ENCODE assay signal across 10 cellular contexts in the genomic region with DNA sequence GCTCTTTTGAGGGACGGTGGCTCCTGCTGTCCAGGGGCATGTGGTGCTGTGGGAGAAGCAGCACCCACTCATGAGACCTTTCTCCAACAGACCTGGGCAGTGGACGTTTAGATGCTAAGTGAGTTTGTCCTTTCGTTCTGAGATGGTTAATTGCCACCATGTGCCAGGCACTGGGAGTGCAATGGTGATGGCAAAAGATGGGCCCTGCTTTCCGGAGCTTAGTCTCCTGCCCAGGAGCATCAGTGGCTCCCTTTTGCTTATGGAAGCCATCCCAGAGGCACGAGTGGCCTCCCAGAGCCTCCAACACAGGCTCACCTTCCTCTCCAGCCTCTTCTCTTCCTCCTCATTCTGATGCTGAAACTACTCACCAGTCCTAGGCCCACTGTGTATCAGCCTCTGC. TPM values are rescaled to one million over a fixed set of nuclear protein-coding genes. Genes with fewer than 3 reads are reported as not detected.
A peak's percentile ranks its signal among the peaks of the same experiment; 100 is the strongest.
DNase-seq lines count a peak whose midpoint lies in the region; ATAC-seq, FAIRE-seq and TF ChIP-seq lines count a peak whose summit lies in the region.
"Had no signal": no experiment of that assay in that cellular context is flagged by ENCODE, and none has a peak within 500 bp of the region (broad histone marks: within the 10 kb centered on the region; RNA-seq: fewer than 3 reads in every experiment).

No MANE protein-coding gene starts in this region.

- FAIRE-seq in GM12891 (lab: Jason Lieb, UNC): peak; percentile 5
- no peak for FAIRE-seq in small intestine (lab: Jason Lieb, UNC)

- H3K27me3 Mint-ChIP-seq in activated naive CD8-positive, alpha-beta T cell treated with anti-CD3 and anti-CD28 coated beads for 36 hours: no peaks in the 10 kb centered on the region
- H3K27me3 Mint-ChIP-seq in nephron progenitor cell (ENCODE audit: low read depth, poor library complexity): peaks cover 7% of the 10 kb centered on the region

- H3K4me3 Mint-ChIP-seq in activated naive CD8-positive, alpha-beta T cell treated with anti-CD3 and anti-CD28 coated beads for 36 hours: peak overlapping the region; percentile 53
- no peak overlapping the region for H3K4me3 Mint-ChIP-seq in nephron progenitor cell

- H3K9me3 Mint-ChIP-seq in activated naive CD8-positive, alpha-beta T cell treated with anti-CD3 and anti-CD28 coated beads for 36 hours: no peaks in the 10 kb centered on the region
- no peaks in the 10 kb centered on the region for H3K9me3 Mint-ChIP-seq in nephron progenitor cell

- no peaks in the 10 kb centered on the region for H3K27me3 ChIP-seq in BLaER1 treated with 17β-estradiol and CSF1 and Interleukin-3, amounts not matched to agents 10 nM and 100 nM
- no peaks in the 10 kb centered on the region for H3K27me3 ChIP-seq in small intestine (ENCODE audit: control insufficient read depth in 2 of 2, insufficient read depth in 2 of 2, low read length in 2 of 2)
- H3K27me3 ChIP-seq: SJSA1 had no signal

- peaks cover 95 to 99% (median 97%) of the 10 kb centered on the region in 10 experiments for H3K4me1 ChIP-seq in BLaER1 treated with 17β-estradiol and CSF1 and Interleukin-3, amounts not matched to agents 10 nM and 100 nM
- H3K4me1 ChIP-seq in small intestine (ENCODE audit: control insufficient read depth in 2 of 2, insufficient read depth in 1 of 2, low read depth in 1 of 2, low read length in 1 of 2): peaks cover 0 to 3% of the 10 kb centered on the region in 2 donors

- H3K27ac Mint-ChIP-seq in activated naive CD8-positive, alpha-beta T cell treated with anti-CD3 and anti-CD28 coated beads for 36 hours: peak overlapping the region; percentile 92
- peak overlapping the region; percentile 91 for H3K27ac Mint-ChIP-seq in nephron progenitor cell

- peak overlapping the region; percentile 72 to 91 (median 80) for H3K9ac ChIP-seq in BLaER1 treated with 17β-estradiol and CSF1 and Interleukin-3, amounts not matched to agents 10 nM and 100 nM

- H3K9me3 ChIP-seq in BLaER1 treated with 17β-estradiol and CSF1 and Interleukin-3, amounts not matched to agents 10 nM and 100 nM (replicated peaks in 1 of 11): no peaks in the 10 kb centered on the region
- no peaks in the 10 kb centered on the region for H3K9me3 ChIP-seq in small intestine (ENCODE audit: control insufficient read depth, low read depth)
- H3K9me3 ChIP-seq: SJSA1 had no signal

- peak overlapping the region; percentile 84 to 100 (median 96) for H3K4me2 ChIP-seq in BLaER1 treated with 17β-estradiol and CSF1 and Interleukin-3, amounts not matched to agents 10 nM and 100 nM

- DNase-seq in GM12891 (ENCODE audit: insufficient read length, low spot score) (no peak), nephron progenitor cell (no peak), small intestine (no peak), DMS53 (lab: John Stamatoyannopoulos, UW) (no peak), UCSD-AML1 (lab: John Stamatoyannopoulos, UW; ENCODE audit: unreplicated experiment) (no peak)
- no peak for DNase-seq in activated naive CD8-positive, alpha-beta T cell treated with anti-CD3 and anti-CD28 coated beads for 36 hours
- DNase-seq: NCI-H510A treated with DMSO at 0.1 percent for 48 hours had no signal

- peak overlapping the region; percentile 42 to 66 (median 60); a peak in 17 of 20 replicates for H3K4me3 ChIP-seq in BLaER1 treated with 17β-estradiol and CSF1 and Interleukin-3, amounts not matched to agents 10 nM and 100 nM
- no peak overlapping the region for H3K4me3 ChIP-seq in small intestine (ENCODE audit: low read depth in 1 of 2, low read length in 2 of 2)
- H3K4me3 ChIP-seq: SJSA1 had no signal

- peaks cover 6% of the 10 kb centered on the region for H3K36me3 Mint-ChIP-seq in activated naive CD8-positive, alpha-beta T cell treated with anti-CD3 and anti-CD28 coated beads for 36 hours
- no peaks in the 10 kb centered on the region for H3K36me3 Mint-ChIP-seq in nephron progenitor cell (ENCODE audit: low read depth)

- peaks cover 18% of the 10 kb centered on the region for H3K4me1 Mint-ChIP-seq in activated naive CD8-positive, alpha-beta T cell treated with anti-CD3 and anti-CD28 coated beads for 36 hours
- peaks cover 36% of the 10 kb centered on the region for H3K4me1 Mint-ChIP-seq in nephron progenitor cell

- no peak for TF ChIP-seq POLR2A in GM12891 (IDR thresholded peaks at IDR 0.05; ENCODE audit: low read depth, low read length)

- TF ChIP-seq CTCF in nephron progenitor cell (IDR thresholded peaks at IDR 0.05): no peak

- no peaks in the 10 kb centered on the region for H4K20me1 ChIP-seq in BLaER1 treated with 17β-estradiol and CSF1 and Interleukin-3, amounts not matched to agents 10 nM and 100 nM

- WGBS in small intestine, 3 donors: 81 to 85% (median 84%) methylated on average over 5 of the region's 5 CpGs

- peak overlapping the region; percentile 79 to 98 (median 87) for H3K27ac ChIP-seq in BLaER1 treated with 17β-estradiol and CSF1 and Interleukin-3, amounts not matched to agents 10 nM and 100 nM
- peak overlapping the region in 1 of 2 donors; percentile 66 for H3K27ac ChIP-seq in small intestine (ENCODE audit: low read depth in 1 of 2, low read length in 1 of 2)
- H3K27ac ChIP-seq: SJSA1 had no signal

- H3K36me3 ChIP-seq in BLaER1 treated with 17β-estradiol and CSF1 and Interleukin-3, amounts not matched to agents 10 nM and 100 nM: peaks cover 0 to 34% (median 8%) of the 10 kb centered on the region in 11 experiments; a peak in 15 of 22 replicates
- peaks cover 0 to 4% of the 10 kb centered on the region in 2 donors for H3K36me3 ChIP-seq in small intestine (ENCODE audit: control insufficient read depth in 2 of 2, insufficient read depth in 2 of 2, low read length in 2 of 2)

- ATAC-seq in GM18907 (IDR thresholded peaks at IDR 0.05; ENCODE audit: unreplicated experiment): no peak

TF ChIP-seq in GM12891, 5 proteins besides CTCF, POLR2A, EP300 and RAD21:
- TF ChIP-seq SPI1 (IDR thresholded peaks at IDR 0.05; ENCODE audit: low read depth, low read length): no peak
- no peak for TF ChIP-seq PAX5 (IDR thresholded peaks at IDR 0.05; ENCODE audit: insufficient read depth, low read length, severe bottlenecking)
- no peak for TF ChIP-seq TAF1 (IDR thresholded peaks at IDR 0.05; ENCODE audit: low read depth, low read length)
- no peak for TF ChIP-seq POLR2AphosphoS5 (IDR thresholded peaks at IDR 0.05; ENCODE audit: low read depth, low read length)
- no peak for TF ChIP-seq POU2F2 (IDR thresholded peaks at IDR 0.05; ENCODE audit: low read depth, low read length)

RNA-seq across cellular contexts. Expression of gene CASKIN2, which starts 28.4 kb away (rescaled TPM):
- 0.04 TPM for polyA plus RNA-seq in GM12891 (2012; ENCODE audit: low read depth, missing spikeins)
- 1 to 10 TPM; 4.3 to 4.5 TPM for total RNA-seq in activated naive CD8-positive, alpha-beta T cell treated with anti-CD3 and anti-CD28 coated beads for 36 hours
- polyA plus RNA-seq in small intestine: 10 to 100 TPM in 1 of 3 donors, 1 to 10 TPM in 2; 7.6 to 15.6 (median 8.6) TPM

RNA-seq across cellular contexts. Expression of gene TSEN54, which starts 29.4 kb away (rescaled TPM):
- 18.0 TPM for polyA plus RNA-seq in GM12891 (2012; ENCODE audit: low read depth, missing spikeins)
- total RNA-seq in activated naive CD8-positive, alpha-beta T cell treated with anti-CD3 and anti-CD28 coated beads for 36 hours: 10 to 100 TPM; 44.6 to 45.5 TPM
- 10 to 100 TPM; 35.5 to 91.1 (median 79.4) TPM for polyA plus RNA-seq in small intestine

RNA-seq across cellular contexts. Expression of gene TMEM94, which starts 30.5 kb away (rescaled TPM):
- polyA plus RNA-seq in GM12891 (2012; ENCODE audit: low read depth, missing spikeins): 28.4 TPM
- 10 to 100 TPM; 46.6 to 55.5 TPM for total RNA-seq in activated naive CD8-positive, alpha-beta T cell treated with anti-CD3 and anti-CD28 coated beads for 36 hours
- 10 to 100 TPM; 41.8 to 87.7 (median 57.3) TPM for polyA plus RNA-seq in small intestine

RNA-seq across cellular contexts. Expression of gene LLGL2, which starts 38.5 kb away (rescaled TPM):
- polyA plus RNA-seq in GM12891 (2012; ENCODE audit: low read depth, missing spikeins): 5.2 TPM
- total RNA-seq in activated naive CD8-positive, alpha-beta T cell treated with anti-CD3 and anti-CD28 coated beads for 36 hours: 1 to 10 TPM; 4.8 to 5.0 TPM
- polyA plus RNA-seq in small intestine: 100 to 1,000 TPM; 140 to 365 (median 336) TPM

Comparison
In these comparisons a context has a peak if more than half of its experiments do, and no peak if none do; other contexts are left out.
1. H3K4me3 ChIP-seq: peak in BLaER1 treated with 17β-estradiol and CSF1 and Interleukin-3, amounts not matched to agents 10 nM and 100 nM (10 of 10); none in small intestine (0 of 2).